Comparison of ENCODE assay signal across 8 cellular contexts in genomic region chr3:170907519-170908234, GRCh38.
DNase-seq lines count a peak whose midpoint lies in the region; ATAC-seq and TF ChIP-seq lines count a peak whose summit lies in the region.

No MANE protein-coding gene starts in this region.

- CTCF ChIA-PET in RWPE1 (lab: Yijun Ruan, JAX): interaction anchor here (0.6 to 0.7 kb wide), 2 partner anchors 23 to 1409 kb away, joined by 3 read pairs; no protein-coding TSS in a partner anchor

- no peaks in the 10 kb centered on the region for H3K27me3 ChIP-seq in endocrine pancreas (ENCODE audit: control insufficient read depth, insufficient read depth, low read length)
- H3K27me3 ChIP-seq in mucosa of stomach (ENCODE audit: control insufficient read depth, insufficient read depth, low read length): no peaks in the 10 kb centered on the region

- peak; percentile 16 for ATAC-seq in GM21447 (IDR thresholded peaks at IDR 0.05; ENCODE audit: unreplicated experiment)

- DNase-seq in AG08395 (ENCODE audit: low spot score) (peak; percentile 23), RWPE1 (ENCODE audit: low spot score) (peak; percentile 27), SKM-1 treated with dmso at 0.1 percent for 144 hours (lab: John Stamatoyannopoulos, UW; ENCODE audit: unreplicated experiment) (no peak), NCI-H2029 (lab: John Stamatoyannopoulos, UW) (no peak), SW 1271 (lab: John Stamatoyannopoulos, UW) (no peak)

- H3K4me1 ChIP-seq in endocrine pancreas (ENCODE audit: control insufficient read depth, insufficient read depth, low read length) (peaks cover 4% of the 10 kb centered on the region), mucosa of stomach (ENCODE audit: control insufficient read depth, insufficient read depth, low read length) (peaks cover 7% of the 10 kb centered on the region)

- TF ChIP-seq CTCF in RWPE1 (conservative IDR thresholded peaks at IDR 0.05; ENCODE audit: low read depth): no peak

- H3K9ac ChIP-seq in endocrine pancreas (ENCODE audit: control insufficient read depth, insufficient read depth, low read length) (peak overlapping the region; percentile 69), mucosa of stomach (ENCODE audit: low read length) (peak overlapping the region; percentile 56)

- H3K4me3 ChIP-seq in endocrine pancreas (ENCODE audit: control insufficient read depth, insufficient read depth, low read length) (peak overlapping the region; percentile 88), mucosa of stomach (ENCODE audit: low read length) (no peak overlapping the region)

- H3K36me3 ChIP-seq in endocrine pancreas (ENCODE audit: control insufficient read depth, insufficient read depth, low read length) (no peaks in the 10 kb centered on the region), mucosa of stomach (ENCODE audit: control insufficient read depth, insufficient read depth, low read length) (no peaks in the 10 kb centered on the region)

- H3K27ac ChIP-seq in RWPE1: peak overlapping the region; percentile 80

- POLR2A ChIA-PET in RWPE1 (lab: Yijun Ruan, JAX; ENCODE audit: low non-redundant PET): interaction anchor here (0.6 to 1.8 kb wide), 2 partner anchors 38 to 552 kb away, joined by 3 to 7 read pairs; partner anchors contain the start of gene RPL22L1

- H3K9me3 ChIP-seq in endocrine pancreas (ENCODE audit: control insufficient read depth, low read length) (peaks cover 3% of the 10 kb centered on the region), mucosa of stomach (ENCODE audit: control insufficient read depth, low read length) (no peaks in the 10 kb centered on the region)

Comparison
In these comparisons a context has a peak if more than half of its experiments do, and no peak if none do; other contexts are left out.
1. DNase-seq: peak in AG08395 (single experiment) and RWPE1 (single experiment); none in SKM-1 treated with dmso at 0.1 percent for 144 hours (single experiment), NCI-H2029 (single experiment) and SW 1271 (0 of 2).